In genomic region chr20:25389381-25389857, GRCh38 we compare ENCODE assay signal across 8 cellular contexts. TPM values are rescaled to one million over a fixed set of nuclear protein-coding genes. Genes with fewer than 3 reads are reported as not detected.
DNase-seq lines count a peak whose midpoint lies in the region; TF ChIP-seq lines count a peak whose summit lies in the region.

No MANE protein-coding gene starts in this region.

- H3K36me3 ChIP-seq in ES-I3 (ENCODE audit: insufficient read depth, low read length) = no peaks in the 10 kb centered on the region

- in situ Hi-C loops in GM13976 (cut with MboI; ENCODE audit: low sequenced_read_pairs, unreplicated experiment) = loop anchor here (25.0 kb wide), 1 partner anchor 202 kb away; the partner anchor contains the start of gene ENTPD6

- DNase-seq in A172 (ENCODE audit: low spot score) = peak; percentile 38
- peak; percentile 27 for DNase-seq in NCI-H748 treated with DMSO at 0.1 percent for 48 hours (lab: John Stamatoyannopoulos, UW)
- peak; percentile 19 for DNase-seq in dedifferentiated amniotic fluid mesenchymal stem cell (ENCODE audit: extremely low spot score)
- DNase-seq in mucosa of gallbladder (ENCODE audit: low spot score) = peak; percentile 10
- DNase-seq in GM13976 (ENCODE audit: low spot score) = no peak
- no peak for DNase-seq in stimulated activated CD8-positive, alpha-beta memory T cell treated with anti-CD3 and anti-CD28 coated beads, Interleukin-4, amount 100 ng/mL, for 48 hours
- DNase-seq in NAMALWA (ENCODE audit: low spot score) = no peak

- H3K9ac ChIP-seq in ES-I3 (ENCODE audit: low read depth, low read length) = peak overlapping the region; percentile 90

- no peak for TF ChIP-seq CTCF in GM13976 (IDR thresholded peaks at IDR 0.05; ENCODE audit: borderline replicate concordance, control extremely low read depth, extremely low read depth, insufficient read depth, missing control alignments)

- H3K4me1 ChIP-seq in ES-I3 (ENCODE audit: insufficient read depth, low read length) = no peaks in the 10 kb centered on the region; the same call in 1 of the 2 replicates

- no peaks in the 10 kb centered on the region for H3K9me3 ChIP-seq in ES-I3 (ENCODE audit: control insufficient read depth, insufficient read depth, low read length)

RNA-seq across cellular contexts. Expression of gene ABHD12, which starts 1.2 kb away (rescaled TPM):
- 90.9 and 105 TPM in 2 replicates for total RNA-seq in A172 (2014; rRNA removed; shearing (Covaris generic))
- total RNA-seq in mucosa of gallbladder = 81.1 TPM

RNA-seq across cellular contexts. Expression of gene GINS1, which starts 18.1 kb away (rescaled TPM):
- total RNA-seq in A172 (2014; rRNA removed; shearing (Covaris generic)) = 42.6 and 48.4 TPM in 2 replicates
- total RNA-seq in mucosa of gallbladder = 1.4 TPM

Comparison
In these comparisons a context has a peak if more than half of its experiments do, and no peak if none do; other contexts are left out.
1. DNase-seq: peak in A172 (single experiment), NCI-H748 treated with DMSO at 0.1 percent for 48 hours (single experiment), dedifferentiated amniotic fluid mesenchymal stem cell (single experiment) and mucosa of gallbladder (single experiment); none in GM13976 (single experiment), stimulated activated CD8-positive, alpha-beta memory T cell treated with anti-CD3 and anti-CD28 coated beads, Interleukin-4, amount 100 ng/mL, for 48 hours (single experiment) and NAMALWA (single experiment).
2. RNA of gene GINS1, which starts 18.1 kb away (total RNA-seq): 42.6 to 48.4 TPM in A172; 1.4 TPM in mucosa of gallbladder (single experiment); every median in the first group is over 10 times any median in the second.